In genomic region chr2:171521361-171522056, GRCh38 we compare ENCODE assay signal across 8 cellular contexts. TPM values are rescaled to one million over a fixed set of nuclear protein-coding genes. Genes with fewer than 3 reads are reported as not detected.
DNase-seq lines count a peak whose midpoint lies in the region; ATAC-seq and TF ChIP-seq lines count a peak whose summit lies in the region.

No MANE protein-coding gene starts in this region.

- H3K27ac ChIP-seq in RWPE1: peak overlapping the region; percentile 96
- H3K27ac ChIP-seq in psoas muscle: peak overlapping the region; percentile 77

- H3K4me3 ChIP-seq in GM12875 (ENCODE audit: low read depth, low read length) (peak overlapping the region; percentile 86), fibroblast of mammary gland (ENCODE audit: control insufficient read depth, low read depth, low read length) (peak overlapping the region; percentile 84), psoas muscle (peak overlapping the region; percentile 83)

- ATAC-seq in psoas muscle: no peak

- no peaks in the 10 kb centered on the region for H3K9me3 ChIP-seq in psoas muscle

- intact Hi-C loops in psoas muscle (cut with DNase I): no loop called here

- TF ChIP-seq CTCF in GM12875 (IDR thresholded peaks at IDR 0.05; ENCODE audit: borderline replicate concordance, insufficient read depth, low read depth, low read length): no peak
- no peak for TF ChIP-seq CTCF in RWPE1 (conservative IDR thresholded peaks at IDR 0.05; ENCODE audit: low read depth)
- no peak for TF ChIP-seq CTCF in fibroblast of mammary gland (conservative IDR thresholded peaks at IDR 0.05; ENCODE audit: control insufficient read depth, insufficient read depth, low read depth, low read length)
- TF ChIP-seq CTCF in psoas muscle (IDR thresholded peaks at IDR 0.05): no peak

- peaks cover 0 to 11% (median 0%) of the 10 kb centered on the region in 3 donors for H3K27me3 ChIP-seq in psoas muscle (ENCODE audit: insufficient read depth in 3 of 3, low read length in 2 of 3)

- POLR2A ChIA-PET in RWPE1 (lab: Yijun Ruan, JAX; ENCODE audit: low non-redundant PET): no interaction called here

- CTCF ChIA-PET in RWPE1 (lab: Yijun Ruan, JAX): interaction anchor here (0.5 to 1.0 kb wide), 3 partner anchors 10 to 298 kb away, joined by 3 read pairs; no protein-coding TSS in a partner anchor

- WGBS in psoas muscle, 3 donors: 64 to 75% (median 66%) methylated on average over 5 of the region's 5 CpGs

- H3K4me1 ChIP-seq in psoas muscle: peaks cover 3% of the 10 kb centered on the region

- DNase-seq in RWPE1 (ENCODE audit: low spot score) (no peak), fibroblast of mammary gland (ENCODE audit: low read depth) (no peak), psoas muscle (no peak), NCI-H1105 treated with DMSO at 0.1 percent for 48 hours (lab: John Stamatoyannopoulos, UW) (no peak), HK-2 (ENCODE audit: unreplicated experiment) (no peak), kidney tubule cell (ENCODE audit: low spot score) (no peak), KG1 (lab: John Stamatoyannopoulos, UW) (no peak)

- no peaks in the 10 kb centered on the region for H3K36me3 ChIP-seq in psoas muscle (ENCODE audit: insufficient read depth in 1 of 2, low read depth in 1 of 2)

RNA-seq across cellular contexts. Expression of gene CYBRD1, which starts 0.8 kb away (rescaled TPM):
- total RNA-seq in psoas muscle: 10 to 100 TPM; 15.2 to 47.3 (median 15.5) TPM
- 10 to 100 TPM; 12.3 to 14.6 (median 13.6) TPM for polyA plus RNA-seq in psoas muscle
